ENCODE assay signal across 1 cellular context in genomic region chr7:115359119-115359518, GRCh38.
TF ChIP-seq lines count a peak whose summit lies in the region.

No MANE protein-coding gene starts in this region.

TF ChIP-seq in IMR-90, 13 proteins besides CTCF, POLR2A, EP300 and RAD21:
- TF ChIP-seq CHD1 (IDR thresholded peaks at IDR 0.05; ENCODE audit: low read depth, low read length) = no peak
- TF ChIP-seq MAFK (IDR thresholded peaks at IDR 0.05; ENCODE audit: low read depth, low read length) = no peak
- TF ChIP-seq ELK1 (IDR thresholded peaks at IDR 0.05; ENCODE audit: borderline replicate concordance, low read depth, low read length) = no peak
